Comparison of ENCODE assay signal across 11 cellular contexts in the genomic region with DNA sequence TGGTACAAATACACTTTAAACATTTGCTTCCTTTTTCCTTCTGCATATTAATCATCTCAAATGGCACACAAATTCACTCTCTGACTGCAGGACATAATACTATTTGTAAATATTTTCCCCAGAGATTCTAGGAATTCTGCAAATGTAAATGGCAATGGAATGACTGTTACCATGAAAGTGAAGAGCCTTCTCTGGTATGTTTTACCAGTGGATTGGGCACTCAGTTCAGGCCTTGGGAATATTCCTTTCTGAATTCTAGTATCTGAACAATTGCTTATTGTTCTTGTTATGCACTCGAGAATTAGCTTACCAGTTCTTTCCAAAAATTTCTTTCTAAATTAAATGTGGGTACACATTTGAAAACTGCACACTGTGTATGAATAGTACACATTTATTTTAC.
"Had no signal": no experiment of that assay in that cellular context is flagged by ENCODE, and none has a peak within 500 bp of the region (broad histone marks: within the 10 kb centered on the region; RNA-seq: fewer than 3 reads in every experiment).

No MANE protein-coding gene starts in this region.

- H3K4me1 ChIP-seq: breast epithelium, parathyroid adenoma, tibial artery, vagina had no signal

- ATAC-seq: activated CD8-positive, alpha-beta memory T cell treated with anti-CD3 and anti-CD28 coated beads, Interleukin-2, amount 10 ng/mL, durations not matched to agents 7 days and 5 days; activated T-cell treated with anti-CD3 and anti-CD28 coated beads, Interleukin-2, amount 50 U/mL, for 4 hours had no signal

- H3K9ac ChIP-seq: parathyroid adenoma had no signal

- H2AFZ ChIP-seq: parathyroid adenoma had no signal

- DNase-seq: activated CD8-positive, alpha-beta memory T cell treated with anti-CD3 and anti-CD28 coated beads, Interleukin-2, amount 10 ng/mL, durations not matched to agents 7 days and 5 days; activated gamma-delta T cell treated with Interleukin-2 at 50 U/mL for 16 hours; activated naive CD8-positive, alpha-beta T cell treated with anti-CD3 and anti-CD28 coated beads for 36 hours; activated T-cell treated with anti-CD3 and anti-CD28 coated beads, Interleukin-2, amount 50 U/mL, for 4 hours; anterior cingulate cortex; hypothalamus; retina; tibial artery had no signal

- H3K27me3 ChIP-seq: breast epithelium, tibial artery, vagina had no signal

- H3K27ac ChIP-seq: breast epithelium, parathyroid adenoma, tibial artery, vagina had no signal

- H3K9me3 ChIP-seq: breast epithelium, tibial artery, vagina had no signal

- H3K4me3 ChIP-seq: breast epithelium, tibial artery, vagina had no signal
